ENCODE assay signal across 10 cellular contexts in the genomic region with DNA sequence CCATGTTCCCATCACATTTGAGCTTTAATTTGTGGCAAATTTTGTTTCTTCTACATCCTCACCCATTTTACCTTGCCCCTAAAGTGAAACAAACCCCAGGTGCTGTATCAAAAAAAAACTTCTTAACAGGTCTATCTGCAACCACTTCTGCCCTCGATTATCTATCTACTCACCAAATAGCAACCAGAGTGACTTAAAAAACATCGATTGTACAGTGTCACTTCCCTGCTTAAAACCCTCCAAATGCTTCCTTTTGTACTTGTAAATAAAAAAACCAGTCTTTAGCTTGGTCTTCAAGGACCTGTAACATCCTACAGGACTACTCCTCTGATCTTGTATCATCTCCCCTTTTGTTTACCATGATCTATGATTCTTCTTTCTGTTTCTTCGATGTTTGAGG.
A peak's percentile ranks its signal among the peaks of the same experiment; 100 is the strongest.
DNase-seq lines count a peak whose midpoint lies in the region; ATAC-seq lines count a peak whose summit lies in the region.
"Had no signal": no experiment of that assay in that cellular context is flagged by ENCODE, and none has a peak within 500 bp of the region (broad histone marks: within the 10 kb centered on the region; RNA-seq: fewer than 3 reads in every experiment).

No MANE protein-coding gene starts in this region.

- DNase-seq in activated CD8-positive, alpha-beta memory T cell treated with anti-CD3 and anti-CD28 coated beads, Interleukin-2, amount 10 ng/mL, durations not matched to agents 7 days and 5 days, result no peak
- no peak for DNase-seq in activated CD8-positive, alpha-beta memory T cell treated with anti-CD3 and anti-CD28 coated beads, Interleukin-2, amount 50 U/mL, for 48 hours
- DNase-seq in OCI-M1 (lab: John Stamatoyannopoulos, UW) (peak; percentile 48), AML-193 (lab: John Stamatoyannopoulos, UW) (no peak), dedifferentiated amniotic fluid mesenchymal stem cell (ENCODE audit: extremely low spot score) (no peak)
- no peak for DNase-seq in effector memory CD4-positive, alpha-beta T cell
- DNase-seq in stimulated activated naive CD8-positive, alpha-beta T cell treated with anti-CD3 and anti-CD28 coated beads, Interleukin-15, amount 100 ng/mL, for 72 hours, result no peak
- DNase-seq: EL had no signal

- H3K36me3 ChIP-seq in effector memory CD4-positive, alpha-beta T cell (ENCODE audit: control insufficient read depth, insufficient read depth, low read length), result peaks cover 7% of the 10 kb centered on the region

- ATAC-seq in activated CD8-positive, alpha-beta memory T cell treated with anti-CD3 and anti-CD28 coated beads, Interleukin-2, amount 10 ng/mL, durations not matched to agents 7 days and 5 days, result no peak
- ATAC-seq in stimulated activated naive CD8-positive, alpha-beta T cell treated with anti-CD3 and anti-CD28 coated beads, Interleukin-15, amount 100 ng/mL, for 72 hours, result no peak
- ATAC-seq in HG02610 (IDR thresholded peaks at IDR 0.05; ENCODE audit: unreplicated experiment), result no peak
- ATAC-seq: A549 had no signal

- H3K4me3 ChIP-seq in effector memory CD4-positive, alpha-beta T cell (ENCODE audit: insufficient read depth, low read depth, low read length, poor library complexity, severe bottlenecking), result no peak overlapping the region
- H3K4me3 ChIP-seq: A549 had no signal

- peak overlapping the region; percentile 77 for H3K27ac ChIP-seq in effector memory CD4-positive, alpha-beta T cell (ENCODE audit: insufficient read depth, low read length, poor library complexity, severe bottlenecking)
- H3K27ac ChIP-seq: A549 had no signal

- no peaks in the 10 kb centered on the region for H3K9me3 Mint-ChIP-seq in activated CD8-positive, alpha-beta memory T cell treated with anti-CD3 and anti-CD28 coated beads, Interleukin-2, amount 10 ng/mL, durations not matched to agents 7 days and 5 days (ENCODE audit: low read depth)
- H3K9me3 Mint-ChIP-seq in stimulated activated naive CD8-positive, alpha-beta T cell treated with anti-CD3 and anti-CD28 coated beads, Interleukin-15, amount 100 ng/mL, for 72 hours, result no peaks in the 10 kb centered on the region

- peaks cover 12% of the 10 kb centered on the region for H3K36me3 Mint-ChIP-seq in activated CD8-positive, alpha-beta memory T cell treated with anti-CD3 and anti-CD28 coated beads, Interleukin-2, amount 10 ng/mL, durations not matched to agents 7 days and 5 days

- H3K9me3 ChIP-seq in effector memory CD4-positive, alpha-beta T cell (ENCODE audit: control insufficient read depth, low read length), result no peaks in the 10 kb centered on the region
- H3K9me3 ChIP-seq: A549 had no signal

- H3K4me3 Mint-ChIP-seq in activated CD8-positive, alpha-beta memory T cell treated with anti-CD3 and anti-CD28 coated beads, Interleukin-2, amount 10 ng/mL, durations not matched to agents 7 days and 5 days, result peak overlapping the region; percentile 61
- peak overlapping the region; percentile 68 to 83 for H3K4me3 Mint-ChIP-seq in stimulated activated naive CD8-positive, alpha-beta T cell treated with anti-CD3 and anti-CD28 coated beads, Interleukin-15, amount 100 ng/mL, for 72 hours

- CTCF ChIA-PET in activated CD8-positive, alpha-beta memory T cell treated with anti-CD3 and anti-CD28 coated beads, Interleukin-2, amount 10 ng/mL, durations not matched to agents 7 days and 5 days (lab: Charles Lee), result interaction anchor here (0.6 to 2.7 kb wide), 12 partner anchors 14 to 113 kb away, joined by 3 to 21 read pairs (median 4); no protein-coding TSS in a partner anchor

- peaks cover 10% of the 10 kb centered on the region for H3K4me1 ChIP-seq in effector memory CD4-positive, alpha-beta T cell (ENCODE audit: control insufficient read depth, insufficient read depth, low read length, poor library complexity, severe bottlenecking)

- no peaks in the 10 kb centered on the region for H3K27me3 Mint-ChIP-seq in activated CD8-positive, alpha-beta memory T cell treated with anti-CD3 and anti-CD28 coated beads, Interleukin-2, amount 10 ng/mL, durations not matched to agents 7 days and 5 days
- H3K27me3 Mint-ChIP-seq in stimulated activated naive CD8-positive, alpha-beta T cell treated with anti-CD3 and anti-CD28 coated beads, Interleukin-15, amount 100 ng/mL, for 72 hours, result no peaks in the 10 kb centered on the region

- peak overlapping the region; percentile 91 for H3K27ac Mint-ChIP-seq in activated CD8-positive, alpha-beta memory T cell treated with anti-CD3 and anti-CD28 coated beads, Interleukin-2, amount 10 ng/mL, durations not matched to agents 7 days and 5 days
- peak overlapping the region; percentile 80 to 96 for H3K27ac Mint-ChIP-seq in stimulated activated naive CD8-positive, alpha-beta T cell treated with anti-CD3 and anti-CD28 coated beads, Interleukin-15, amount 100 ng/mL, for 72 hours

- peaks cover 33% of the 10 kb centered on the region for H3K4me1 Mint-ChIP-seq in activated CD8-positive, alpha-beta memory T cell treated with anti-CD3 and anti-CD28 coated beads, Interleukin-2, amount 10 ng/mL, durations not matched to agents 7 days and 5 days
- peaks cover 48% of the 10 kb centered on the region for H3K4me1 Mint-ChIP-seq in stimulated activated naive CD8-positive, alpha-beta T cell treated with anti-CD3 and anti-CD28 coated beads, Interleukin-15, amount 100 ng/mL, for 72 hours

- no peaks in the 10 kb centered on the region for H3K27me3 ChIP-seq in effector memory CD4-positive, alpha-beta T cell (replicated peaks; ENCODE audit: control insufficient read depth, insufficient read depth, low read length, poor library complexity, severe bottlenecking)
